In the genomic region with DNA sequence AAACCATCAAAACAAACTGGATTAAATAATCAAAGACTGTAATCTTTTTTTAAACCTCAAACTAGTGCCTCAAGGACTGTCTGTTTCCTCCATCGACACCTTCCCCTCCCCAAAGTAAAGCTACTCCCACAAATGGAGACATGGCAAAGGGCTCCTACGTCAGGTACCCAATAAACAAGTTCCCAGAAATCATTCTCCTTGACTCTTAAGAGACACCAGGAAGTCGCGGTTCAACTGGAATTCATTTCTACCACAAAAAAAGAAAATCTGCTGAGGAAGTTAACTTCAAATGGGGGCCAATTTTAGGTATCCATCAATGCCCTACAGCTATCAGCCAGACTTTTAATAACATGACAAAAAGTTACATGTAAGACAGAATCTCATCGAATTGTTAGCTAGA, we compare ENCODE assay signal across 1 cellular context.
TF ChIP-seq lines count a peak whose summit lies in the region.

No MANE protein-coding gene starts in this region.

TF ChIP-seq in endothelial cell of umbilical vein, 7 proteins besides CTCF, POLR2A, EP300 and RAD21 (continued from another document):
- TF ChIP-seq EZH2 (IDR thresholded peaks at IDR 0.05; ENCODE audit: borderline replicate concordance, low read depth, low read length, severe bottlenecking), result no peak
- no peak for TF ChIP-seq JUN (IDR thresholded peaks at IDR 0.05; ENCODE audit: borderline replicate concordance, insufficient read depth, insufficient read length, low read depth)
- no peak for TF ChIP-seq GATA2 (IDR thresholded peaks at IDR 0.05; ENCODE audit: insufficient read depth, insufficient read length, low read depth, low read length)
- TF ChIP-seq MYC (IDR thresholded peaks at IDR 0.05; ENCODE audit: low read depth, low read length), result no peak
